In genomic region chr2:120740765-120741513, GRCh38 we compare ENCODE assay signal across 13 cellular contexts. TPM values are rescaled to one million over a fixed set of nuclear protein-coding genes. Genes with fewer than 3 reads are reported as not detected.
DNase-seq lines count a peak whose midpoint lies in the region; ATAC-seq and TF ChIP-seq lines count a peak whose summit lies in the region.
"Had no signal": no experiment of that assay in that cellular context is flagged by ENCODE, and none has a peak within 500 bp of the region (broad histone marks: within the 10 kb centered on the region; RNA-seq: fewer than 3 reads in every experiment).

No MANE protein-coding gene starts in this region.

- no peak overlapping the region for H4K8ac ChIP-seq in trophoblast cell (ENCODE audit: low read depth, low read length)

- no peak for ATAC-seq in GM19351 (IDR thresholded peaks at IDR 0.05; ENCODE audit: unreplicated experiment)
- no peak for ATAC-seq in omental fat pad (ENCODE audit: low FRiP score)
- ATAC-seq in natural killer cell treated with Interleukin-12 subunit alpha and Interleukin-12 subunit beta and Interleukin-15 and Interleukin-18, amount 100 ng/mL, for 72 hours = no peak

- H3K4me1 ChIP-seq in trophoblast cell (ENCODE audit: control insufficient read depth in 1 of 2, insufficient read depth in 2 of 2, low read length in 2 of 2) = peaks cover 15 to 28% of the 10 kb centered on the region in 2 experiments

- peak overlapping the region; percentile 41 for H3K18ac ChIP-seq in trophoblast cell (ENCODE audit: low read length)

- H2AK5ac ChIP-seq in trophoblast cell (ENCODE audit: low read length) = no peak overlapping the region

- no peak overlapping the region for H3K27ac ChIP-seq in trophoblast cell (ENCODE audit: low read depth, low read length)

- DNase-seq in BJ (ENCODE audit: low read depth) = no peak
- DNase-seq in NCI-H82 treated with DMSO at 0.1 percent for 48 hours (lab: John Stamatoyannopoulos, UW; ENCODE audit: unreplicated experiment) = peak; percentile 22
- no peak for DNase-seq in foreskin fibroblast
- DNase-seq in trophoblast cell = no peak
- DNase-seq in AG08395 (ENCODE audit: low spot score) = no peak
- no peak for DNase-seq in omental fat pad (ENCODE audit: low spot score)
- no peak for DNase-seq in natural killer cell treated with Interleukin-12 subunit alpha and Interleukin-12 subunit beta and Interleukin-15 and Interleukin-18, amount 100 ng/mL, for 72 hours (ENCODE audit: low spot score)
- DNase-seq: activated gamma-delta T cell, DND-41, NCI-H1105, occipital lobe, T-helper 2 cell had no signal

- H3K36me3 Mint-ChIP-seq in natural killer cell treated with Interleukin-12 subunit alpha and Interleukin-12 subunit beta and Interleukin-15 and Interleukin-18, amount 100 ng/mL, for 72 hours = no peaks in the 10 kb centered on the region

- TF ChIP-seq CTCF in BJ (IDR thresholded peaks at IDR 0.05; ENCODE audit: insufficient read depth, low read depth, low read length) (no peak), foreskin fibroblast (IDR thresholded peaks at IDR 0.05; ENCODE audit: low read depth, low read length) (no peak), omental fat pad (IDR thresholded peaks at IDR 0.05) (no peak)

- H2BK5ac ChIP-seq in trophoblast cell (ENCODE audit: low read depth, low read length, poor library complexity) = no peak overlapping the region

- no peak overlapping the region for H4K91ac ChIP-seq in trophoblast cell (ENCODE audit: low read depth, low read length)

- CTCF ChIA-PET in BJ (lab: Yijun Ruan, JAX) = interaction anchor here (1.1 kb wide), 1 partner anchor 44 kb away, joined by 3 read pairs; no protein-coding TSS in a partner anchor

- no peak overlapping the region for H3K4me3 Mint-ChIP-seq in natural killer cell treated with Interleukin-12 subunit alpha and Interleukin-12 subunit beta and Interleukin-15 and Interleukin-18, amount 100 ng/mL, for 72 hours

- no peak overlapping the region for H3K4ac ChIP-seq in trophoblast cell (ENCODE audit: low read depth, low read length)

- no peak overlapping the region for H3K27ac Mint-ChIP-seq in natural killer cell treated with Interleukin-12 subunit alpha and Interleukin-12 subunit beta and Interleukin-15 and Interleukin-18, amount 100 ng/mL, for 72 hours

- POLR2A ChIA-PET in BJ (lab: Charles Lee) = no interaction called here

- peak overlapping the region; percentile 37 for H2AFZ ChIP-seq in trophoblast cell (ENCODE audit: insufficient read depth, low read length, poor library complexity)

- H3K27me3 Mint-ChIP-seq in natural killer cell treated with Interleukin-12 subunit alpha and Interleukin-12 subunit beta and Interleukin-15 and Interleukin-18, amount 100 ng/mL, for 72 hours = peaks cover 49 to 70% of the 10 kb centered on the region in 2 donors

- H3K9me3 Mint-ChIP-seq in natural killer cell treated with Interleukin-12 subunit alpha and Interleukin-12 subunit beta and Interleukin-15 and Interleukin-18, amount 100 ng/mL, for 72 hours = no peaks in the 10 kb centered on the region

- peak overlapping the region; percentile 32 for H3K14ac ChIP-seq in trophoblast cell (ENCODE audit: low read length)

- no peak overlapping the region for H4K12ac ChIP-seq in trophoblast cell (ENCODE audit: low read depth, low read length)

- peaks cover 6% of the 10 kb centered on the region for H3K79me2 ChIP-seq in trophoblast cell (ENCODE audit: control insufficient read depth, insufficient read depth, low read length, poor library complexity)

- H3K4me3 ChIP-seq in BJ (ENCODE audit: low read depth, low read length) (peak overlapping the region; percentile 34), foreskin fibroblast (ENCODE audit: low read depth in 1 of 2, low read length in 2 of 2) (peak overlapping the region; percentile 39), trophoblast cell (ENCODE audit: low read depth, low read length) (no peak overlapping the region)

- no peak overlapping the region for H2BK120ac ChIP-seq in trophoblast cell (ENCODE audit: insufficient read depth, low read length, poor library complexity)

- H3K27me3 ChIP-seq in BJ (ENCODE audit: control insufficient read depth, insufficient read depth, low read length) (no peaks in the 10 kb centered on the region), trophoblast cell (ENCODE audit: insufficient read depth, low read length) (peaks cover 16% of the 10 kb centered on the region)

- H3K4me1 Mint-ChIP-seq in natural killer cell treated with Interleukin-12 subunit alpha and Interleukin-12 subunit beta and Interleukin-15 and Interleukin-18, amount 100 ng/mL, for 72 hours (ENCODE audit: low read depth in 2 of 2) = no peaks in the 10 kb centered on the region

- H3K4me2 ChIP-seq in trophoblast cell (ENCODE audit: low read length) = peak overlapping the region; percentile 90

- H3K9me3 ChIP-seq in trophoblast cell (ENCODE audit: insufficient read depth, low read depth, low read length) = no peaks in the 10 kb centered on the region

- no CpG with 5 or more reads among the region's 19 CpGs for WGBS in trophoblast cell (ENCODE audit: extremely low coverage, insufficient coverage, insufficient read length)

- H2BK12ac ChIP-seq in trophoblast cell (ENCODE audit: low read length) = no peak overlapping the region

- H3K36me3 ChIP-seq in BJ (ENCODE audit: control insufficient read depth, insufficient read depth, low read length) (no peaks in the 10 kb centered on the region), trophoblast cell (ENCODE audit: control insufficient read depth in 1 of 2, insufficient read depth in 2 of 2, low read length in 2 of 2) (no peaks in the 10 kb centered on the region)

- peaks cover 11% of the 10 kb centered on the region for H3K79me1 ChIP-seq in trophoblast cell (ENCODE audit: low read length)

- no peak overlapping the region for H3K9ac ChIP-seq in trophoblast cell (ENCODE audit: low read length)

- H3K23ac ChIP-seq in trophoblast cell (ENCODE audit: low read length) = no peak overlapping the region

RNA-seq across cellular contexts. Expression of gene GLI2, which starts 5.3 kb away (rescaled TPM):
- polyA plus RNA-seq in BJ (2011; rRNA removed) = 5.1 and 8.1 TPM in 2 replicates
- 5.9 and 8.5 TPM in 2 replicates for polyA minus RNA-seq in BJ (2011; rRNA and poly(A)+ RNA removed)
- polyA plus RNA-seq in trophoblast cell (2013) = 2.7 and 3.4 TPM in 2 replicates
- 1 to 10 TPM; 1.3 to 2.4 (median 1.4) TPM for total RNA-seq in omental fat pad
- under 1 TPM in 1 of 2 donors, not detected in 1; 0.38 TPM for total RNA-seq in natural killer cell treated with Interleukin-12 subunit alpha and Interleukin-12 subunit beta and Interleukin-15 and Interleukin-18, amount 100 ng/mL, for 72 hours
